19 cellular contexts compared by ENCODE assay signal in genomic region chr1:29803486-29803885, GRCh38.
"Had no signal": no experiment of that assay in that cellular context is flagged by ENCODE, and none has a peak within 500 bp of the region (broad histone marks: within the 10 kb centered on the region; RNA-seq: fewer than 3 reads in every experiment).

No MANE protein-coding gene starts in this region.

- DNase-seq: activated CD4-positive, alpha-beta T cell treated with anti-CD3 and anti-CD28 coated beads for 1 hour; activated naive CD4-positive, alpha-beta T cell treated with Interleukin-2 at 50 U/mL for 16 hours; body of pancreas; caudate nucleus; erythroblast; mesenchymal stem cell; nucleus accumbens; stimulated activated CD4-positive, alpha-beta T cell treated with anti-CD3 and anti-CD28 coated beads, Interleukin-4, amount 100 ng/mL, for 4 hours; stimulated activated naive B cell treated with anti-CD40 and anti-IgM and Interleukin-4, amounts not matched to agents 10 μg/mL and 1 μg/mL and 100 μg/mL, for 72 hours; SW 1271; T-helper 2 cell; upper lobe of right lung had no signal

- H3K4me3 ChIP-seq: body of pancreas, spleen, upper lobe of right lung had no signal

- H3K27me3 ChIP-seq: body of pancreas had no signal

- H3K36me3 ChIP-seq: spleen, upper lobe of right lung had no signal

- H3K9me3 ChIP-seq: body of pancreas, spleen, upper lobe of right lung had no signal

- FAIRE-seq: colon, endometrium, frontal cortex had no signal

- H3K4me1 ChIP-seq: body of pancreas, upper lobe of right lung had no signal

- ATAC-seq: activated T-helper 17 cell treated with anti-CD3 and anti-CD28 coated beads, Interleukin-2, amount 50 U/mL, for 72 hours; body of pancreas; naive thymus-derived CD8-positive, alpha-beta T cell; stimulated activated naive B cell treated with anti-CD40 and anti-IgM and Interleukin-4, amounts not matched to agents 10 μg/mL and 1 μg/mL and 100 μg/mL, for 72 hours; upper lobe of right lung had no signal

- H3K27ac ChIP-seq: body of pancreas, spleen, upper lobe of right lung, VCaP had no signal
